Comparison of ENCODE assay signal across 1 cellular context in genomic region chr12:122062832-122063690, GRCh38.
TF ChIP-seq lines count a peak whose summit lies in the region.

No MANE protein-coding gene starts in this region.

TF ChIP-seq in H1, 55 proteins besides CTCF, POLR2A, EP300 and RAD21 (continued from another document):
- TF ChIP-seq TEAD4 (IDR thresholded peaks at IDR 0.05; ENCODE audit: low read depth, low read length) (no peak), MAX (IDR thresholded peaks at IDR 0.05) (no peak)
